In the genomic region with DNA sequence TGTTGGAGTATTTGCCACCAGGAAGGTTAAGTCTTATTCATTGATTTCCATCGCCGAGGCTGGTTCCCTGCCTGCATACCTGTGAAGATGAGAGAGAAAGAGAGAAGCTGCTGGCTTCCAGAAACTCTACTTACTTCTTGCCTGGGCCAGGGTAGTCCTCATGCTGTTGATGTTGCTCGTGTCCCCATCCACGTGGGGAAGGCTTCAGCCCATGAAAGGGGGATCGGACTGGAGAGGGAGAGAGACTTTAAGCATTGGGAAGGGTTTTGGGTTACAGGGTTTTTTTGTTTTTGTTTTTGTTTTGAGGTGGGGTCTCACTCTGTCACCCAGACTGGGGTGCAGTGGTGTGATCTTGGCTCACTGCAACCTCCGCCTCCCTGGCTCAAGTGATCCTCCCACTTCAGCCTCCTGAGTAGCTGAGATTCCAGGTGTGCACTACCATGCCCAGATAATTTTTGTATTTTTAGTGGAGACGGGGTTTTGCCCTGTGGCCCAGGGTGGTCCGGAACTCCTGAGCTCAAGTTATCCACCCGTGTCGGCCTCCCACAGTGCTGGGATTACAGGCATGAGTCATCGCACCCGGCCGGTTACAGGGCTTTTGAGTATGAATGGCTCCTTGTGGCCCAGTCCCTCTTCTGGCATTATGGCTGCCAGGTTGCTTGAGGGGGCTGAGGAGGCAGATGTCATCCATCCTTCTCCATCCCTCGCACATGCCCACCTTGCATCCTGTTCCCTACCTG, we compare ENCODE assay signal across 1 cellular context.
TF ChIP-seq lines count a peak whose summit lies in the region.

No MANE protein-coding gene starts in this region.

TF ChIP-seq in HEK293, 187 proteins besides CTCF, POLR2A, EP300 and RAD21 (continued from another document and continues in another):
- TF ChIP-seq, protein P1, sequence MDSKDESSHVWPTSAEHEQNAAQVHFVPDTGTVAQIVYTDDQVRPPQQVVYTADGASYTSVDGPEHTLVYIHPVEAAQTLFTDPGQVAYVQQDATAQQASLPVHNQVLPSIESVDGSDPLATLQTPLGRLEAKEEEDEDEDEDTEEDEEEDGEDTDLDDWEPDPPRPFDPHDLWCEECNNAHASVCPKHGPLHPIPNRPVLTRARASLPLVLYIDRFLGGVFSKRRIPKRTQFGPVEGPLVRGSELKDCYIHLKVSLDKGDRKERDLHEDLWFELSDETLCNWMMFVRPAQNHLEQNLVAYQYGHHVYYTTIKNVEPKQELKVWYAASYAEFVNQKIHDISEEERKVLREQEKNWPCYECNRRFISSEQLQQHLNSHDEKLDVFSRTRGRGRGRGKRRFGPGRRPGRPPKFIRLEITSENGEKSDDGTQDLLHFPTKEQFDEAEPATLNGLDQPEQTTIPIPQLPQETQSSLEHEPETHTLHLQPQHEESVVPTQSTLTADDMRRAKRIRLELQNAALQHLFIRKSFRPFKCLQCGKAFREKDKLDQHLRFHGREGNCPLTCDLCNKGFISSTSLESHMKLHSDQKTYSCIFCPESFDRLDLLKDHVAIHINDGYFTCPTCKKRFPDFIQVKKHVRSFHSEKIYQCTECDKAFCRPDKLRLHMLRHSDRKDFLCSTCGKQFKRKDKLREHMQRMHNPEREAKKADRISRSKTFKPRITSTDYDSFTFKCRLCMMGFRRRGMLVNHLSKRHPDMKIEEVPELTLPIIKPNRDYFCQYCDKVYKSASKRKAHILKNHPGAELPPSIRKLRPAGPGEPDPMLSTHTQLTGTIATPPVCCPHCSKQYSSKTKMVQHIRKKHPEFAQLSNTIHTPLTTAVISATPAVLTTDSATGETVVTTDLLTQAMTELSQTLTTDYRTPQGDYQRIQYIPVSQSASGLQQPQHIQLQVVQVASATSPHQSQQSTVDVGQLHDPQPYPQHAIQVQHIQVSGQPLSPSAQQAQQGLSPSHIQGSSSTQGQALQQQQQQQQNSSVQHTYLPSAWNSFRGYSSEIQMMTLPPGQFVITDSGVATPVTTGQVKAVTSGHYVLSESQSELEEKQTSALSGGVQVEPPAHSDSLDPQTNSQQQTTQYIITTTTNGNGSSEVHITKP (tag by site-specific recombination; IDR thresholded peaks at IDR 0.05), result peak; percentile 38
- TF ChIP-seq, protein P2, sequence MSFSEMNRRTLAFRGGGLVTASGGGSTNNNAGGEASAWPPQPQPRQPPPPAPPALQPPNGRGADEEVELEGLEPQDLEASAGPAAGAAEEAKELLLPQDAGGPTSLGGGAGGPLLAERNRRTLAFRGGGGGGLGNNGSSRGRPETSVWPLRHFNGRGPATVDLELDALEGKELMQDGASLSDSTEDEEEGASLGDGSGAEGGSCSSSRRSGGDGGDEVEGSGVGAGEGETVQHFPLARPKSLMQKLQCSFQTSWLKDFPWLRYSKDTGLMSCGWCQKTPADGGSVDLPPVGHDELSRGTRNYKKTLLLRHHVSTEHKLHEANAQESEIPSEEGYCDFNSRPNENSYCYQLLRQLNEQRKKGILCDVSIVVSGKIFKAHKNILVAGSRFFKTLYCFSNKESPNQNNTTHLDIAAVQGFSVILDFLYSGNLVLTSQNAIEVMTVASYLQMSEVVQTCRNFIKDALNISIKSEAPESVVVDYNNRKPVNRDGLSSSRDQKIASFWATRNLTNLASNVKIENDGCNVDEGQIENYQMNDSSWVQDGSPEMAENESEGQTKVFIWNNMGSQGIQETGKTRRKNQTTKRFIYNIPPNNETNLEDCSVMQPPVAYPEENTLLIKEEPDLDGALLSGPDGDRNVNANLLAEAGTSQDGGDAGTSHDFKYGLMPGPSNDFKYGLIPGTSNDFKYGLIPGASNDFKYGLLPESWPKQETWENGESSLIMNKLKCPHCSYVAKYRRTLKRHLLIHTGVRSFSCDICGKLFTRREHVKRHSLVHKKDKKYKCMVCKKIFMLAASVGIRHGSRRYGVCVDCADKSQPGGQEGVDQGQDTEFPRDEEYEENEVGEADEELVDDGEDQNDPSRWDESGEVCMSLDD (tag by site-specific recombination; IDR thresholded peaks at IDR 0.05), result 0 out of 2 replicates have a peak, but pooled peaks have one; percentile 14
- TF ChIP-seq ZNF433 (tag by site-specific recombination; IDR thresholded peaks at IDR 0.05; ENCODE audit: low read depth) (peak; percentile 17; the same call in 1 of the 2 replicates), ZNF274 (IDR thresholded peaks at IDR 0.05; ENCODE audit: low read length) (no peak), ZNF274 (tag by site-specific recombination; IDR thresholded peaks at IDR 0.05; ENCODE audit: borderline replicate concordance) (no peak), TRIM28 (IDR thresholded peaks at IDR 0.05; ENCODE audit: borderline replicate concordance, low read length) (no peak; the same call in 1 of the 2 replicates), RBAK (tag by site-specific recombination; IDR thresholded peaks at IDR 0.05) (no peak), ZNF23 (tag by site-specific recombination; IDR thresholded peaks at IDR 0.05; ENCODE audit: borderline replicate concordance) (no peak), PRDM1 (tag by site-specific recombination; IDR thresholded peaks at IDR 0.05) (no peak), ZIC2 (tag by site-specific recombination; IDR thresholded peaks at IDR 0.05) (peak; percentile 93), BCL11A (tag by site-specific recombination; IDR thresholded peaks at IDR 0.05; ENCODE audit: low read depth) (0 out of 2 replicates have a peak, but pooled peaks have one; percentile 32), GLIS2 (tag by site-specific recombination; IDR thresholded peaks at IDR 0.05) (peak; percentile 83), ZNF394 (tag by site-specific recombination; IDR thresholded peaks at IDR 0.05; ENCODE audit: borderline replicate concordance) (no peak), ZNF776 (tag by site-specific recombination; IDR thresholded peaks at IDR 0.05; ENCODE audit: borderline replicate concordance) (no peak), IKZF3 (tag by site-specific recombination; IDR thresholded peaks at IDR 0.05) (0 out of 2 replicates have a peak, but pooled peaks have one; percentile 17), GLIS1 (tag by site-specific recombination; IDR thresholded peaks at IDR 0.05) (peak; percentile 99), ZNF121 (tag by site-specific recombination; IDR thresholded peaks at IDR 0.05) (no peak), ZNF548 (tag by site-specific recombination; IDR thresholded peaks at IDR 0.05) (no peak), ZNF843 (tag by site-specific recombination; IDR thresholded peaks at IDR 0.05) (peak; percentile 82), EGR2 (tag by site-specific recombination; IDR thresholded peaks at IDR 0.05; ENCODE audit: low read depth) (peak; percentile 14; the same call in 1 of the 2 replicates), SP7 (tag by site-specific recombination; IDR thresholded peaks at IDR 0.05) (peak; percentile 81), ZNF530 (tag by site-specific recombination; IDR thresholded peaks at IDR 0.05; ENCODE audit: low read depth) (no peak), ZNF324 (tag by site-specific recombination; IDR thresholded peaks at IDR 0.05) (peak; percentile 15; the same call in 1 of the 2 replicates), ZNF837 (tag by site-specific recombination; IDR thresholded peaks at IDR 0.05) (no peak)
- TF ChIP-seq, protein P3, sequence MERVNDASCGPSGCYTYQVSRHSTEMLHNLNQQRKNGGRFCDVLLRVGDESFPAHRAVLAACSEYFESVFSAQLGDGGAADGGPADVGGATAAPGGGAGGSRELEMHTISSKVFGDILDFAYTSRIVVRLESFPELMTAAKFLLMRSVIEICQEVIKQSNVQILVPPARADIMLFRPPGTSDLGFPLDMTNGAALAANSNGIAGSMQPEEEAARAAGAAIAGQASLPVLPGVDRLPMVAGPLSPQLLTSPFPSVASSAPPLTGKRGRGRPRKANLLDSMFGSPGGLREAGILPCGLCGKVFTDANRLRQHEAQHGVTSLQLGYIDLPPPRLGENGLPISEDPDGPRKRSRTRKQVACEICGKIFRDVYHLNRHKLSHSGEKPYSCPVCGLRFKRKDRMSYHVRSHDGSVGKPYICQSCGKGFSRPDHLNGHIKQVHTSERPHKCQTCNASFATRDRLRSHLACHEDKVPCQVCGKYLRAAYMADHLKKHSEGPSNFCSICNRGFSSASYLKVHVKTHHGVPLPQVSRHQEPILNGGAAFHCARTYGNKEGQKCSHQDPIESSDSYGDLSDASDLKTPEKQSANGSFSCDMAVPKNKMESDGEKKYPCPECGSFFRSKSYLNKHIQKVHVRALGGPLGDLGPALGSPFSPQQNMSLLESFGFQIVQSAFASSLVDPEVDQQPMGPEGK (tag by site-specific recombination; IDR thresholded peaks at IDR 0.05), result peak; percentile 72
- TF ChIP-seq, protein P4, sequence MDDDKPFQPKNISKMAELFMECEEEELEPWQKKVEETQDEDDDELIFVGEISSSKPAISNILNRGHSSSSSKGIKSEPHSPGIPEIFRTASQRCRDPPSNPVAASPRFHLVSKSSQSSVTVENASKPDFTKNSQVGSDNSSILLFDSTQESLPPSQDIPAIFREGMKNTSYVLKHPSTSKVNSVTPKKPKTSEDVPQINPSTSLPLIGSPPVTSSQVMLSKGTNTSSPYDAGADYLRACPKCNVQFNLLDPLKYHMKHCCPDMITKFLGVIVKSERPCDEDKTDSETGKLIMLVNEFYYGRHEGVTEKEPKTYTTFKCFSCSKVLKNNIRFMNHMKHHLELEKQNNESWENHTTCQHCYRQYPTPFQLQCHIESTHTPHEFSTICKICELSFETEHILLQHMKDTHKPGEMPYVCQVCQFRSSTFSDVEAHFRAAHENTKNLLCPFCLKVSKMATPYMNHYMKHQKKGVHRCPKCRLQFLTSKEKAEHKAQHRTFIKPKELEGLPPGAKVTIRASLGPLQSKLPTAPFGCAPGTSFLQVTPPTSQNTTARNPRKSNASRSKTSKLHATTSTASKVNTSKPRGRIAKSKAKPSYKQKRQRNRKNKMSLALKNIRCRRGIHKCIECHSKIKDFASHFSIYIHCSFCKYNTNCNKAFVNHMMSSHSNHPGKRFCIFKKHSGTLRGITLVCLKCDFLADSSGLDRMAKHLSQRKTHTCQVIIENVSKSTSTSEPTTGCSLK (tag by site-specific recombination; IDR thresholded peaks at IDR 0.05), result no peak
- TF ChIP-seq, protein P5, sequence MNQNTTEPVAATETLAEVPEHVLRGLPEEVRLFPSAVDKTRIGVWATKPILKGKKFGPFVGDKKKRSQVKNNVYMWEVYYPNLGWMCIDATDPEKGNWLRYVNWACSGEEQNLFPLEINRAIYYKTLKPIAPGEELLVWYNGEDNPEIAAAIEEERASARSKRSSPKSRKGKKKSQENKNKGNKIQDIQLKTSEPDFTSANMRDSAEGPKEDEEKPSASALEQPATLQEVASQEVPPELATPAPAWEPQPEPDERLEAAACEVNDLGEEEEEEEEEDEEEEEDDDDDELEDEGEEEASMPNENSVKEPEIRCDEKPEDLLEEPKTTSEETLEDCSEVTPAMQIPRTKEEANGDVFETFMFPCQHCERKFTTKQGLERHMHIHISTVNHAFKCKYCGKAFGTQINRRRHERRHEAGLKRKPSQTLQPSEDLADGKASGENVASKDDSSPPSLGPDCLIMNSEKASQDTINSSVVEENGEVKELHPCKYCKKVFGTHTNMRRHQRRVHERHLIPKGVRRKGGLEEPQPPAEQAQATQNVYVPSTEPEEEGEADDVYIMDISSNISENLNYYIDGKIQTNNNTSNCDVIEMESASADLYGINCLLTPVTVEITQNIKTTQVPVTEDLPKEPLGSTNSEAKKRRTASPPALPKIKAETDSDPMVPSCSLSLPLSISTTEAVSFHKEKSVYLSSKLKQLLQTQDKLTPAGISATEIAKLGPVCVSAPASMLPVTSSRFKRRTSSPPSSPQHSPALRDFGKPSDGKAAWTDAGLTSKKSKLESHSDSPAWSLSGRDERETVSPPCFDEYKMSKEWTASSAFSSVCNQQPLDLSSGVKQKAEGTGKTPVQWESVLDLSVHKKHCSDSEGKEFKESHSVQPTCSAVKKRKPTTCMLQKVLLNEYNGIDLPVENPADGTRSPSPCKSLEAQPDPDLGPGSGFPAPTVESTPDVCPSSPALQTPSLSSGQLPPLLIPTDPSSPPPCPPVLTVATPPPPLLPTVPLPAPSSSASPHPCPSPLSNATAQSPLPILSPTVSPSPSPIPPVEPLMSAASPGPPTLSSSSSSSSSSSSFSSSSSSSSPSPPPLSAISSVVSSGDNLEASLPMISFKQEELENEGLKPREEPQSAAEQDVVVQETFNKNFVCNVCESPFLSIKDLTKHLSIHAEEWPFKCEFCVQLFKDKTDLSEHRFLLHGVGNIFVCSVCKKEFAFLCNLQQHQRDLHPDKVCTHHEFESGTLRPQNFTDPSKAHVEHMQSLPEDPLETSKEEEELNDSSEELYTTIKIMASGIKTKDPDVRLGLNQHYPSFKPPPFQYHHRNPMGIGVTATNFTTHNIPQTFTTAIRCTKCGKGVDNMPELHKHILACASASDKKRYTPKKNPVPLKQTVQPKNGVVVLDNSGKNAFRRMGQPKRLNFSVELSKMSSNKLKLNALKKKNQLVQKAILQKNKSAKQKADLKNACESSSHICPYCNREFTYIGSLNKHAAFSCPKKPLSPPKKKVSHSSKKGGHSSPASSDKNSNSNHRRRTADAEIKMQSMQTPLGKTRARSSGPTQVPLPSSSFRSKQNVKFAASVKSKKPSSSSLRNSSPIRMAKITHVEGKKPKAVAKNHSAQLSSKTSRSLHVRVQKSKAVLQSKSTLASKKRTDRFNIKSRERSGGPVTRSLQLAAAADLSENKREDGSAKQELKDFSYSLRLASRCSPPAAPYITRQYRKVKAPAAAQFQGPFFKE (tag by site-specific recombination; IDR thresholded peaks at IDR 0.05; ENCODE audit: borderline replicate concordance), result 0 out of 2 replicates have a peak, but pooled peaks have one; percentile 68
- TF ChIP-seq, protein P6, sequence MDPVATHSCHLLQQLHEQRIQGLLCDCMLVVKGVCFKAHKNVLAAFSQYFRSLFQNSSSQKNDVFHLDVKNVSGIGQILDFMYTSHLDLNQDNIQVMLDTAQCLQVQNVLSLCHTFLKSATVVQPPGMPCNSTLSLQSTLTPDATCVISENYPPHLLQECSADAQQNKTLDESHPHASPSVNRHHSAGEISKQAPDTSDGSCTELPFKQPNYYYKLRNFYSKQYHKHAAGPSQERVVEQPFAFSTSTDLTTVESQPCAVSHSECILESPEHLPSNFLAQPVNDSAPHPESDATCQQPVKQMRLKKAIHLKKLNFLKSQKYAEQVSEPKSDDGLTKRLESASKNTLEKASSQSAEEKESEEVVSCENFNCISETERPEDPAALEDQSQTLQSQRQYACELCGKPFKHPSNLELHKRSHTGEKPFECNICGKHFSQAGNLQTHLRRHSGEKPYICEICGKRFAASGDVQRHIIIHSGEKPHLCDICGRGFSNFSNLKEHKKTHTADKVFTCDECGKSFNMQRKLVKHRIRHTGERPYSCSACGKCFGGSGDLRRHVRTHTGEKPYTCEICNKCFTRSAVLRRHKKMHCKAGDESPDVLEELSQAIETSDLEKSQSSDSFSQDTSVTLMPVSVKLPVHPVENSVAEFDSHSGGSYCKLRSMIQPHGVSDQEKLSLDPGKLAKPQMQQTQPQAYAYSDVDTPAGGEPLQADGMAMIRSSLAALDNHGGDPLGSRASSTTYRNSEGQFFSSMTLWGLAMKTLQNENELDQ (tag by site-specific recombination; IDR thresholded peaks at IDR 0.05; ENCODE audit: low read depth), result no peak
- TF ChIP-seq, protein P7, sequence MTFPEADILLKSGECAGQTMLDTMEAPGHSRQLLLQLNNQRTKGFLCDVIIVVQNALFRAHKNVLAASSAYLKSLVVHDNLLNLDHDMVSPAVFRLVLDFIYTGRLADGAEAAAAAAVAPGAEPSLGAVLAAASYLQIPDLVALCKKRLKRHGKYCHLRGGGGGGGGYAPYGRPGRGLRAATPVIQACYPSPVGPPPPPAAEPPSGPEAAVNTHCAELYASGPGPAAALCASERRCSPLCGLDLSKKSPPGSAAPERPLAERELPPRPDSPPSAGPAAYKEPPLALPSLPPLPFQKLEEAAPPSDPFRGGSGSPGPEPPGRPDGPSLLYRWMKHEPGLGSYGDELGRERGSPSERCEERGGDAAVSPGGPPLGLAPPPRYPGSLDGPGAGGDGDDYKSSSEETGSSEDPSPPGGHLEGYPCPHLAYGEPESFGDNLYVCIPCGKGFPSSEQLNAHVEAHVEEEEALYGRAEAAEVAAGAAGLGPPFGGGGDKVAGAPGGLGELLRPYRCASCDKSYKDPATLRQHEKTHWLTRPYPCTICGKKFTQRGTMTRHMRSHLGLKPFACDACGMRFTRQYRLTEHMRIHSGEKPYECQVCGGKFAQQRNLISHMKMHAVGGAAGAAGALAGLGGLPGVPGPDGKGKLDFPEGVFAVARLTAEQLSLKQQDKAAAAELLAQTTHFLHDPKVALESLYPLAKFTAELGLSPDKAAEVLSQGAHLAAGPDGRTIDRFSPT (tag by site-specific recombination; IDR thresholded peaks at IDR 0.05), result peak; percentile 96
